ENCODE assay signal across 17 cellular contexts in the genomic region with DNA sequence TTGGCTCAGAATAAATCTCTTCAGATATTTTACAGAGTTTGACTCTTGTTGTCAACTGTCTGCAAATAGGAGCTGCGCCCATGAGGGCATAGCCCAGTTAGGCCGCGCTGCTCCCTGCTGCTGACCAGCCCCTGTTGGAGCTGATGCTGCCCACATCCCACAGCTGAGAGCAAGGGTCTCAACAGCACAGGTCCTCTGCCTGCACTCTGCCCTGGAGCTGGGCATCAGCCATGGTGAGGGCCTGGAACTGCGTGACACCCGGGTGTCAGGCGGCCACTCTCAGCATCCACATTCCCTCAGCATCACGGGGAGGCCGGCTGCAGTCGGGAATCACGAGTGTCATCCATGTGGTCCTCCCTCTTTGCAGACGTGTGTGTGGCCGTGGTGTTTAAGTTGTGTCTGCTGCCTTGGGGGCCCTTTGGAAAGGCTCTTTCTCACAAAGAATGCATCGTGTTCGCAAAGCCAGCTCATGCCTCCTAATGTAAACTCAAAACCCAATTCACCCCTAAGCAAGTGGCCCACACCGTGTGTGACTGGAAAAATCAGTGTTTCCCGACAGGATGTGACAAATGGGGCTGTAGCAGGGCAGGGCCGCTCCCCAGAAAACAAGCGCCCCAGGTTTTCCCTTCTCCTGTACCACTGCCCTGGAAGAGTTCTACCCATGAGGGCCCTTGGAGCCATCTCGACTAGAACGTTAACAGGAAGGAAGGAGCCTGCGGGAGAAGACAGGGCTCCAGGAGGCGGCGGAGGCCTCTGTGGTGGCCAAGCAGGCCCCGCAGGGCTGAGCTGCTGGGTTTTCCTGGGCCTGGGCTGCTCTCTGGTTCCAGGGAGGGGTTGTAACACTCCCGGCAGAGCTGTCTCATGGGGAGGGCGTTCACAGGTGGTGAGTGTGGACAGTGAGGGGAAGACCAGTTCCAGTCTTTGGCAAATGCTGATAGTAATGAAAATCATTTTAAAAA. TPM values are rescaled to one million over a fixed set of nuclear protein-coding genes. Genes with fewer than 3 reads are reported as not detected.
DNase-seq lines count a peak whose midpoint lies in the region; ATAC-seq and TF ChIP-seq lines count a peak whose summit lies in the region.
"Had no signal": no experiment of that assay in that cellular context is flagged by ENCODE, and none has a peak within 500 bp of the region (broad histone marks: within the 10 kb centered on the region; RNA-seq: fewer than 3 reads in every experiment).

No MANE protein-coding gene starts in this region.

- H3K9ac ChIP-seq in neuronal stem cell (ENCODE audit: low read depth, low read length, poor library complexity), result peak overlapping the region; percentile 68

- H2AFZ ChIP-seq in neuronal stem cell (ENCODE audit: low read length) (no peak overlapping the region), osteoblast (ENCODE audit: low read length) (no peak overlapping the region)

- peaks cover 0 to 5% of the 10 kb centered on the region in 2 donors for H3K36me3 ChIP-seq in neuronal stem cell (replicated peaks in 1 of 2; ENCODE audit: control insufficient read depth in 2 of 2, insufficient read depth in 2 of 2, low read length in 2 of 2)
- no peaks in the 10 kb centered on the region for H3K36me3 ChIP-seq in osteoblast (ENCODE audit: insufficient read depth, low read length)
- H3K36me3 ChIP-seq: prostate gland had no signal

- H3K18ac ChIP-seq in neuronal stem cell (ENCODE audit: low read length), result peak overlapping the region; percentile 95

- H3K4me3 ChIP-seq in neuronal stem cell (ENCODE audit: low read length in 2 of 2) (no peak overlapping the region), osteoblast (ENCODE audit: insufficient read depth, low read length) (no peak overlapping the region)
- H3K4me3 ChIP-seq: prostate gland had no signal

- peaks cover 6% of the 10 kb centered on the region for H3K27me3 Mint-ChIP-seq in glutamatergic neuron (ENCODE audit: unreplicated experiment)
- no peaks in the 10 kb centered on the region for H3K27me3 Mint-ChIP-seq in type B pancreatic cell
- H3K27me3 Mint-ChIP-seq: activated CD4-positive, alpha-beta T cell treated with anti-CD3 and anti-CD28 coated beads for 36 hours; CD8-positive, alpha-beta memory T cell had no signal

- peak overlapping the region; percentile 80 for H3K23ac ChIP-seq in neuronal stem cell (ENCODE audit: low read depth, low read length, poor library complexity)

- H3K4me2 ChIP-seq in neuronal stem cell (ENCODE audit: insufficient read depth, low read length, poor library complexity, severe bottlenecking), result no peak overlapping the region
- no peak overlapping the region for H3K4me2 ChIP-seq in osteoblast (ENCODE audit: insufficient read depth, low read length)

- H3K4ac ChIP-seq in neuronal stem cell (ENCODE audit: low read length), result no peak overlapping the region

- peak overlapping the region; percentile 97 for H4K91ac ChIP-seq in neuronal stem cell (ENCODE audit: low read depth, low read length, poor library complexity)

- no CpG with 5 or more reads among the region's 26 CpGs for WGBS in neuronal stem cell (ENCODE audit: extremely low coverage in 2 of 2, insufficient read length in 2 of 2, insufficient replicate concordance in 1 of 2), 2 donors

- peak overlapping the region; percentile 88 for H2BK5ac ChIP-seq in neuronal stem cell (ENCODE audit: low read length)

- no peak overlapping the region for H4K8ac ChIP-seq in neuronal stem cell (ENCODE audit: low read depth, low read length)

- H2BK120ac ChIP-seq in neuronal stem cell (ENCODE audit: low read depth, low read length), result peak overlapping the region; percentile 24

- ATAC-seq in GM18858 (IDR thresholded peaks at IDR 0.05; ENCODE audit: unreplicated experiment), result no peak
- ATAC-seq: activated CD4-positive, alpha-beta T cell treated with anti-CD3 and anti-CD28 coated beads for 36 hours; esophagus mucosa had no signal

- H3K36me3 Mint-ChIP-seq in glutamatergic neuron (ENCODE audit: unreplicated experiment), result peaks cover 8% of the 10 kb centered on the region
- H3K36me3 Mint-ChIP-seq in type B pancreatic cell, result peaks cover 5% of the 10 kb centered on the region

- peaks cover 9% of the 10 kb centered on the region for H4K20me1 ChIP-seq in osteoblast (ENCODE audit: insufficient read depth, low read length)

- H3K9me3 Mint-ChIP-seq in glutamatergic neuron (ENCODE audit: unreplicated experiment), result peaks cover 12% of the 10 kb centered on the region
- H3K9me3 Mint-ChIP-seq in type B pancreatic cell, result peaks cover 7% of the 10 kb centered on the region
- H3K9me3 Mint-ChIP-seq: CD8-positive, alpha-beta memory T cell had no signal

- H2BK12ac ChIP-seq in neuronal stem cell (ENCODE audit: low read length), result peak overlapping the region; percentile 97

- peaks cover 53% of the 10 kb centered on the region for H3K4me1 Mint-ChIP-seq in glutamatergic neuron (ENCODE audit: low read depth, unreplicated experiment)
- peaks cover 35% of the 10 kb centered on the region for H3K4me1 Mint-ChIP-seq in type B pancreatic cell (ENCODE audit: unreplicated experiment)

- peaks cover 19 to 45% of the 10 kb centered on the region in 2 donors for H3K4me1 ChIP-seq in neuronal stem cell (ENCODE audit: control insufficient read depth in 2 of 2, insufficient read depth in 1 of 2, low read depth in 1 of 2, low read length in 2 of 2)
- peaks cover 13% of the 10 kb centered on the region for H3K4me1 ChIP-seq in osteoblast (ENCODE audit: insufficient read depth, low read length)
- H3K4me1 ChIP-seq: prostate gland had no signal

- TF ChIP-seq CTCF in glutamatergic neuron (IDR thresholded peaks at IDR 0.05; ENCODE audit: partially characterized antibody, unreplicated experiment) (no peak), type B pancreatic cell (conservative IDR thresholded peaks at IDR 0.05) (no peak), osteoblast (IDR thresholded peaks at IDR 0.05; ENCODE audit: extremely low read depth, low read depth, low read length) (no peak)

- peak overlapping the region; percentile 96 for H2BK15ac ChIP-seq in neuronal stem cell (ENCODE audit: low read length)

- H3K4me3 Mint-ChIP-seq in glutamatergic neuron (ENCODE audit: unreplicated experiment), result no peak overlapping the region
- no peak overlapping the region for H3K4me3 Mint-ChIP-seq in type B pancreatic cell
- H3K4me3 Mint-ChIP-seq: activated CD4-positive, alpha-beta T cell treated with anti-CD3 and anti-CD28 coated beads for 36 hours; CD8-positive, alpha-beta memory T cell had no signal

- H3K27ac ChIP-seq in neuronal stem cell (replicated peaks; ENCODE audit: low read length) (peak overlapping the region; percentile 97), osteoblast (ENCODE audit: low read depth, low read length) (no peak overlapping the region)
- H3K27ac ChIP-seq: 22Rv1 had no signal

- peaks cover 2% of the 10 kb centered on the region for H3K79me2 ChIP-seq in osteoblast (ENCODE audit: insufficient read depth, low read length)

- H2AK5ac ChIP-seq in neuronal stem cell (ENCODE audit: low read depth, low read length), result peak overlapping the region; percentile 95

- H3K27ac Mint-ChIP-seq in glutamatergic neuron (ENCODE audit: unreplicated experiment) (peak overlapping the region; percentile 28), type B pancreatic cell (peak overlapping the region; percentile 77)
- H3K27ac Mint-ChIP-seq: activated CD4-positive, alpha-beta T cell treated with anti-CD3 and anti-CD28 coated beads for 36 hours had no signal

- peak; percentile 34 for DNase-seq in activated effector memory CD4-positive, alpha-beta T cell treated with anti-CD3 and anti-CD28 coated beads, Interleukin-2, amount 50 U/mL, for 16 hours
- DNase-seq in activated effector memory CD4-positive, alpha-beta T cell treated with Interleukin-2 at 50 U/mL for 16 hours, result no peak
- no peak for DNase-seq in glutamatergic neuron
- no peak for DNase-seq in neuronal stem cell (ENCODE audit: low spot score)
- DNase-seq in type B pancreatic cell (ENCODE audit: extremely low spot score, unreplicated experiment), result no peak
- DNase-seq in NCI-H748 treated with DMSO at 0.1 percent for 48 hours (lab: John Stamatoyannopoulos, UW), result no peak
- no peak for DNase-seq in osteoblast (ENCODE audit: insufficient read length, low spot score, missing footprints)
- DNase-seq: activated CD4-positive, alpha-beta T cell treated with anti-CD3 and anti-CD28 coated beads for 36 hours; amniotic stem cell; CD8-positive, alpha-beta memory T cell; NCI-H1694 treated with DMSO at 0.1 percent for 48 hours; NCI-H526; stimulated activated CD8-positive, alpha-beta memory T cell treated with anti-CD3 and anti-CD28 coated beads, Interleukin-4, amount 100 ng/mL, for 48 hours had no signal

- peaks cover 9 to 11% of the 10 kb centered on the region in 2 donors for H3K9me3 ChIP-seq in neuronal stem cell (replicated peaks in 1 of 2; ENCODE audit: control insufficient read depth in 2 of 2, insufficient read depth in 1 of 2, low read depth in 1 of 2, low read length in 2 of 2)
- H3K9me3 ChIP-seq in osteoblast (ENCODE audit: low read depth, low read length), result no peaks in the 10 kb centered on the region
- H3K9me3 ChIP-seq: prostate gland had no signal

- H3K27me3 ChIP-seq in neuronal stem cell (ENCODE audit: control insufficient read depth in 3 of 3, insufficient read depth in 3 of 3, low read depth in 1 of 3, low read length in 3 of 3) (no peaks in the 10 kb centered on the region), osteoblast (ENCODE audit: insufficient read depth, low read length) (no peaks in the 10 kb centered on the region)

- H3K79me1 ChIP-seq in neuronal stem cell (ENCODE audit: low read depth, low read length), result peaks cover 12% of the 10 kb centered on the region

- H3K14ac ChIP-seq in neuronal stem cell (ENCODE audit: low read length), result peak overlapping the region; percentile 98

RNA-seq across cellular contexts. Expression of gene ATP11A, which starts 20.3 kb away (rescaled TPM):
- total RNA-seq in glutamatergic neuron (ENCODE audit: unreplicated experiment) (127 TPM), type B pancreatic cell (ENCODE audit: low replicate concordance) (70.9 and 97.6 TPM in 2 replicates), osteoblast (7.6 and 7.7 TPM in 2 replicates)
- polyA plus RNA-seq in neuronal stem cell (2013, experiment 1 of 2), result 22.9 TPM
- 23.4 TPM for polyA plus RNA-seq in neuronal stem cell (2013, experiment 2 of 2)
